ENCODE assay signal across 20 cellular contexts in the genomic region with DNA sequence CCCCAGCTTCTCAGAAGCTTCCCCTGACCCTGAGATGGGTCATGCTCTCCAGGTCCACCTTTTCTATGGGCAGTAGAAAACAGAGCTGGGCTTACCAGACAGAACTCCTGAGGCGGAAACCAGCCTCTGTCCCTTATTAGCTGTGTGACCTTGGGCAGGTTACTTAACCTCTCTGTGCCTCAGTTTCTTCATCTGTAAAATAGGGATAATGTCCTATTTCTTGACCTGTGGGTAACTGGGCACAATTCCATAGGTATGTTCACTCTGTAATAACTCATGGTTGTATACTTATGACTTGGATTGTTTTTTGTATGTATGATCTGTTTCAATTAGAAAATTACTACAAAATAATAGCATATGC.
DNase-seq lines count a peak whose midpoint lies in the region; ATAC-seq and TF ChIP-seq lines count a peak whose summit lies in the region.
"Had no signal": no experiment of that assay in that cellular context is flagged by ENCODE, and none has a peak within 500 bp of the region (broad histone marks: within the 10 kb centered on the region; RNA-seq: fewer than 3 reads in every experiment).

No MANE protein-coding gene starts in this region.

- H3K4me3 ChIP-seq in HEK293 (ENCODE audit: low read depth, low read length): no peak overlapping the region
- H3K4me3 ChIP-seq: SJCRH30 had no signal

- DNase-seq in activated T-cell treated with anti-CD3 and anti-CD28 coated beads, Interleukin-2, amount 50 U/mL, for 24 hours: no peak
- DNase-seq in activated T-cell treated with anti-CD3 and anti-CD28 coated beads, Interleukin-2, amount 50 U/mL, for 1 hour: no peak
- no peak for DNase-seq in DMS53 treated with DMSO at 0.1 percent for 48 hours (lab: John Stamatoyannopoulos, UW; ENCODE audit: unreplicated experiment)
- no peak for DNase-seq in GF-D8 (lab: John Stamatoyannopoulos, UW)
- DNase-seq: BE2C; CD8-positive, alpha-beta T cell; DMS79; H9; Kasumi-1; MM.1S; NCI-H1092; NCI-H1436 treated with DMSO at 0.1 percent for 48 hours; NCI-H2029; NCI-H526 treated with DMSO at 0.1 percent for 48 hours; SJCRH30 had no signal

- peaks cover 88% of the 10 kb centered on the region for H3K36me3 Mint-ChIP-seq in activated T-cell treated with anti-CD3 and anti-CD28 coated beads, Interleukin-2, amount 50 U/mL, for 24 hours (ENCODE audit: low read depth)
- peaks cover 57% of the 10 kb centered on the region for H3K36me3 Mint-ChIP-seq in stimulated activated memory B cell treated with anti-CD40 and anti-IgM and Interleukin-4, amounts not matched to agents 10 μg/mL and 1 μg/mL and 100 μg/mL, for 72 hours

- TF ChIP-seq CTCF in HEK293 (tag by site-specific recombination; IDR thresholded peaks at IDR 0.05): no peak

- peaks cover 14% of the 10 kb centered on the region for H3K4me1 ChIP-seq in HEK293 (ENCODE audit: control insufficient read depth, insufficient read depth, low read length)
- H3K4me1 ChIP-seq: BE2C had no signal

- H3K27ac ChIP-seq in HEK293 (ENCODE audit: extremely low read depth, low read depth, low read length) (no peak overlapping the region), cingulate gyrus (ENCODE audit: low read depth, low read length) (peak overlapping the region; percentile 39)
- H3K27ac ChIP-seq: SJCRH30 had no signal

- H3K27ac Mint-ChIP-seq in activated T-cell treated with anti-CD3 and anti-CD28 coated beads, Interleukin-2, amount 50 U/mL, for 24 hours: peak overlapping the region; percentile 76
- H3K27ac Mint-ChIP-seq in stimulated activated memory B cell treated with anti-CD40 and anti-IgM and Interleukin-4, amounts not matched to agents 10 μg/mL and 1 μg/mL and 100 μg/mL, for 72 hours: peak overlapping the region; percentile 60
- H3K27ac Mint-ChIP-seq: CD8-positive, alpha-beta T cell; H9 had no signal

- POLR2A ChIA-PET in HEK293 (lab: Yijun Ruan, JAX): no interaction called here

- H3K27me3 Mint-ChIP-seq in activated T-cell treated with anti-CD3 and anti-CD28 coated beads, Interleukin-2, amount 50 U/mL, for 24 hours: no peaks in the 10 kb centered on the region
- H3K27me3 Mint-ChIP-seq in stimulated activated memory B cell treated with anti-CD40 and anti-IgM and Interleukin-4, amounts not matched to agents 10 μg/mL and 1 μg/mL and 100 μg/mL, for 72 hours: no peaks in the 10 kb centered on the region

- ATAC-seq in stimulated activated memory B cell treated with anti-CD40 and anti-IgM and Interleukin-4, amounts not matched to agents 10 μg/mL and 1 μg/mL and 100 μg/mL, for 72 hours: no peak
- no peak for ATAC-seq in GM21528 (IDR thresholded peaks at IDR 0.05; ENCODE audit: low FRiP score, unreplicated experiment)
- ATAC-seq: CD8-positive, alpha-beta T cell; Panc1 had no signal

- H3K4me1 Mint-ChIP-seq in activated T-cell treated with anti-CD3 and anti-CD28 coated beads, Interleukin-2, amount 50 U/mL, for 24 hours (ENCODE audit: low read depth): peaks cover 7% of the 10 kb centered on the region
- H3K4me1 Mint-ChIP-seq in stimulated activated memory B cell treated with anti-CD40 and anti-IgM and Interleukin-4, amounts not matched to agents 10 μg/mL and 1 μg/mL and 100 μg/mL, for 72 hours: peaks cover 54% of the 10 kb centered on the region

- H3K9me3 Mint-ChIP-seq in activated T-cell treated with anti-CD3 and anti-CD28 coated beads, Interleukin-2, amount 50 U/mL, for 24 hours: no peaks in the 10 kb centered on the region
- H3K9me3 Mint-ChIP-seq in stimulated activated memory B cell treated with anti-CD40 and anti-IgM and Interleukin-4, amounts not matched to agents 10 μg/mL and 1 μg/mL and 100 μg/mL, for 72 hours: peaks cover 10% of the 10 kb centered on the region
- H3K9me3 Mint-ChIP-seq: CD8-positive, alpha-beta T cell had no signal

- CTCF ChIA-PET in HEK293 (lab: Yijun Ruan, JAX): interaction anchor here (2.7 kb wide), 1 partner anchor 28 kb away, joined by 8 read pairs; no protein-coding TSS in a partner anchor

- no peak overlapping the region for H3K4me3 Mint-ChIP-seq in activated T-cell treated with anti-CD3 and anti-CD28 coated beads, Interleukin-2, amount 50 U/mL, for 24 hours
- H3K4me3 Mint-ChIP-seq in stimulated activated memory B cell treated with anti-CD40 and anti-IgM and Interleukin-4, amounts not matched to agents 10 μg/mL and 1 μg/mL and 100 μg/mL, for 72 hours: no peak overlapping the region
- H3K4me3 Mint-ChIP-seq: CD8-positive, alpha-beta T cell; H9 had no signal

- no peaks in the 10 kb centered on the region for H3K9me3 ChIP-seq in HEK293 (ENCODE audit: control insufficient read depth, insufficient read depth, low read depth, low read length)
- H3K9me3 ChIP-seq: BE2C, SJCRH30 had no signal

- H3K36me3 ChIP-seq in HEK293 (ENCODE audit: control insufficient read depth in 2 of 2, insufficient read depth in 1 of 2, low read length in 2 of 2): no peaks in the 10 kb centered on the region
- H3K36me3 ChIP-seq: BE2C, SJCRH30 had no signal

TF ChIP-seq in HEK293, 187 proteins besides CTCF, POLR2A, EP300 and RAD21:
- TF ChIP-seq ZNF768 (tag by site-specific recombination; IDR thresholded peaks at IDR 0.05) (peak; percentile 88), GLIS2 (tag by site-specific recombination; IDR thresholded peaks at IDR 0.05) (no peak)
